Comparison of ENCODE assay signal across 8 cellular contexts in the genomic region with DNA sequence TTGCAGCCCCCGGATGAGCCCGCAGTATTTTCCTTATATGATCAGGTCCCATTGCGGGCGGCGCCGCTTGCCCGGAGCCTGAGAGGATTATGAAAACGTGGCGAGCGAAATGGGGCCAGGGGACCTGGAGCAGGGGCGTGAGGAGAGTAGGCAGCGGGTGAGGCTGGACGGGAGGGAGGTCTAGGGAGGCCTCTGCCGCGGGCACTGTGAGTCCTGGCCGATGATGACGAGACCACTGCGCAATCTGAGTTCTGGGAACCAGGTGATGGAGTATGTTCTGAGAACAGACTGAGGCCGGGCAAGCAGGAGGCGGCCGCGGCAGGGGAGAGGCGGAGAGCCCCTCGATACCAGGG. TPM values are rescaled to one million over a fixed set of nuclear protein-coding genes. Genes with fewer than 3 reads are reported as not detected.
A peak's percentile ranks its signal among the peaks of the same experiment; 100 is the strongest.
DNase-seq lines count a peak whose midpoint lies in the region; ATAC-seq, FAIRE-seq and TF ChIP-seq lines count a peak whose summit lies in the region.

No MANE protein-coding gene starts in this region.

- H3K27ac ChIP-seq in HUES48 (ENCODE audit: low read depth, low read length) (peak overlapping the region; percentile 98), SU-DHL-6 (ENCODE audit: low read depth, low read length) (peak overlapping the region; percentile 89)

- H3F3A ChIP-seq in SU-DHL-6 (ENCODE audit: insufficient read depth) = peaks cover 5% of the 10 kb centered on the region; the same call in 1 of the 2 replicates

- peak; percentile 25 for ATAC-seq in GM21360 (IDR thresholded peaks at IDR 0.05; ENCODE audit: unreplicated experiment)

- no peak for FAIRE-seq in bronchial epithelial cell (lab: Jason Lieb, UNC)

- H3K9me3 ChIP-seq in HUES48 (ENCODE audit: control insufficient read depth, insufficient read depth, low read length) (peaks cover 10% of the 10 kb centered on the region), SU-DHL-6 (ENCODE audit: insufficient read depth, low read length) (peaks cover 6% of the 10 kb centered on the region; the same call in 1 of the 2 replicates)

- peaks cover 39% of the 10 kb centered on the region for H3K79me2 ChIP-seq in SU-DHL-6 (ENCODE audit: insufficient read depth, low read length)

- peak overlapping the region; percentile 83 for H3K4me2 ChIP-seq in SU-DHL-6 (ENCODE audit: low read depth, low read length, poor library complexity, severe bottlenecking)

- DNase-seq in COR-L47 (lab: John Stamatoyannopoulos, UW) = peak; percentile 70
- DNase-seq in bronchial epithelial cell (ENCODE audit: low read depth) = peak; percentile 64
- peak; percentile 35 for DNase-seq in kidney glomerular epithelial cell (lab: John Stamatoyannopoulos, UW)
- peak; percentile 52 for DNase-seq in stimulated activated CD4-positive, alpha-beta T cell treated with anti-CD3 and anti-CD28 coated beads, Interleukin-4, amount 100 ng/mL, for 24 hours
- no peak for DNase-seq in putamen (ENCODE audit: low spot score)

- H3K27me3 ChIP-seq in HUES48 (ENCODE audit: control insufficient read depth, insufficient read depth, low read length) (no peaks in the 10 kb centered on the region), SU-DHL-6 (ENCODE audit: low read length) (no peaks in the 10 kb centered on the region), bronchial epithelial cell (ENCODE audit: control insufficient read depth, insufficient read depth, low read length) (no peaks in the 10 kb centered on the region)

- H3K4me3 ChIP-seq in HUES48 (ENCODE audit: low read depth, low read length) (peak overlapping the region; percentile 84), SU-DHL-6 (ENCODE audit: insufficient read depth, low read length, poor library complexity, severe bottlenecking) (peak overlapping the region; percentile 72), bronchial epithelial cell (ENCODE audit: low read depth, low read length) (peak overlapping the region; percentile 92)

- H3K36me3 ChIP-seq in HUES48 (ENCODE audit: control insufficient read depth, insufficient read depth, low read length) (no peaks in the 10 kb centered on the region; the same call in 1 of the 2 replicates), SU-DHL-6 (ENCODE audit: low read length) (peaks cover 9% of the 10 kb centered on the region; the same call in 1 of the 2 replicates), bronchial epithelial cell (ENCODE audit: control insufficient read depth, insufficient read depth, low read length) (no peaks in the 10 kb centered on the region)

- no peaks in the 10 kb centered on the region for H4K20me1 ChIP-seq in SU-DHL-6 (ENCODE audit: low read depth, low read length)

- peaks cover 20% of the 10 kb centered on the region for H3K4me1 ChIP-seq in HUES48 (ENCODE audit: control insufficient read depth, insufficient read depth, low read length)

- H3K9me2 ChIP-seq in SU-DHL-6 (replicated peaks; ENCODE audit: insufficient read depth, low read length) = no peaks in the 10 kb centered on the region

- peak overlapping the region; percentile 100 for H2AFZ ChIP-seq in SU-DHL-6 (ENCODE audit: low read depth, low read length, severe bottlenecking)

- H3K9ac ChIP-seq in HUES48 (ENCODE audit: low read depth, low read length) (peak overlapping the region; percentile 76), SU-DHL-6 (ENCODE audit: low read length) (peak overlapping the region; percentile 82)

- TF ChIP-seq CTCF in SU-DHL-6 (IDR thresholded peaks at IDR 0.05; ENCODE audit: insufficient read depth, low read length, poor library complexity, severe bottlenecking) = no peak
- TF ChIP-seq CTCF in bronchial epithelial cell (IDR thresholded peaks at IDR 0.05; ENCODE audit: insufficient read depth, low read length, severe bottlenecking) = no peak

RNA-seq across cellular contexts. Expression of a gene that starts 0.8 kb away (rescaled TPM):
- 10.3 and 11.0 TPM in 2 replicates for total RNA-seq in bronchial epithelial cell
